In genomic region chr22:46635756-46636155, GRCh38 we compare ENCODE assay signal across 1 cellular context.
TF ChIP-seq lines count a peak whose summit lies in the region.

No MANE protein-coding gene starts in this region.

TF ChIP-seq in GM23338, 12 proteins besides CTCF, POLR2A, EP300 and RAD21 (continued from another document):
- TF ChIP-seq ETS1 (IDR thresholded peaks at IDR 0.05) (no peak), CREB1 (CRISPR knock-in tag; IDR thresholded peaks at IDR 0.05; ENCODE audit: low read depth) (no peak), EZH2phosphoT487 (IDR thresholded peaks at IDR 0.05; ENCODE audit: unreplicated experiment) (no peak), STAT1 (IDR thresholded peaks at IDR 0.05; ENCODE audit: unreplicated experiment) (no peak), ZNF331 (CRISPR knock-in tag; IDR thresholded peaks at IDR 0.05; ENCODE audit: low read depth) (no peak), JUNB (IDR thresholded peaks at IDR 0.05; ENCODE audit: unreplicated experiment) (no peak), NANOG (IDR thresholded peaks at IDR 0.05; ENCODE audit: borderline replicate concordance) (no peak), ZNF462 (CRISPR knock-in tag; IDR thresholded peaks at IDR 0.05) (no peak), ZNF114 (CRISPR knock-in tag; IDR thresholded peaks at IDR 0.05) (no peak), EZH2 (IDR thresholded peaks at IDR 0.05; ENCODE audit: low read depth, unreplicated experiment) (no peak)
